In the genomic region with DNA sequence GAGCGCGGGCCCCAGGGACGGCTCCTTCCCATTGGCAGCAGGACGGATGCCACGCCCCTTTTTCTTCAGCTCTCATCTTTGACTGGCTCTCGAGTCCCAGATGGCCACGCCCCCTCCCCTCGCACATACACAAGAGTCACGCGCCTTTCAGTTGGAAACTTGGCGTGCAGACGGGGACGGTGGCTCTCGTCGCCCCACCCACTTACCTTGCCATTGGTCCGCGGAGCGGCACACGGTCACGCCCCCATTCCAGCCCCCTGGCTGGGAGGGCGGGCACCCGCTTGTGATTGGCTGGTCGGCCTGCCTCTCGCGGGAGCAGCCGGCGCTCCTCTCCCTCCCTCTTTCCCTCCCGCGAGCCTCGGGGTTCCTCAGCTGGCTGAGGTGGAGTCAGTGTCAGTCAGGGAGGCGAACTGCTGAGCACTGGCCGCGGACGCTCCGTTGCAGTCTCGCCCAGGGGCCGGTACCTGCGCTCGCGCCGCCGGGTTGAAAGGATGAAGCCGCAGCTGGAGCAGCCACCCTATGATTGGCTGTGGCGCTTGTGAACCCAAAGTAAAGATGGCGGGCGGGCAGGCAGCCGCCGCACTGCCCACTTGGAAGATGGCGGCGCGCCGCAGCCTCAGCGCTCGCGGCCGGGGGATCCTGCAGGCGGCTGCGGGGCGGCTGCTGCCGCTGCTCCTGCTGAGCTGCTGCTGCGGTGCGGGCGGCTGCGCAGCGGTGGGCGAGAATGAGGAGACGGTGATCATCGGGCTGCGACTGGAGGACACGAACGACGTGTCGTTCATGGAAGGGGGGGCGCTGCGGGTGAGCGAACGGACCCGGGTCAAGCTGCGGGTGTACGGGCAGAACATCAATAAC, we compare ENCODE assay signal across 8 cellular contexts. TPM values are rescaled to one million over a fixed set of nuclear protein-coding genes. Genes with fewer than 3 reads are reported as not detected.
A peak's percentile ranks its signal among the peaks of the same experiment; 100 is the strongest.
DNase-seq lines count a peak whose midpoint lies in the region; ATAC-seq and TF ChIP-seq lines count a peak whose summit lies in the region.

A gene (plus strand): TSS at position 333 of the 855 bp plus-strand sequence. CDS start 187 bp downstream, at position 520.

- H3K4me1 ChIP-seq in CD8-positive, alpha-beta T cell (ENCODE audit: insufficient read depth, low read length), result peaks cover 44% of the 10 kb centered on the region
- H3K4me1 ChIP-seq in duodenal mucosa (ENCODE audit: control insufficient read depth in 1 of 2, insufficient read depth in 2 of 2, low read length in 2 of 2), result peaks cover 37 to 41% of the 10 kb centered on the region in 2 donors
- peaks cover 0 to 30% (median 5%) of the 10 kb centered on the region in 4 donors for H3K4me1 ChIP-seq in right lobe of liver

- H3K4me1 Mint-ChIP-seq in CD8-positive, alpha-beta T cell (ENCODE audit: low read depth), result peaks cover 55% of the 10 kb centered on the region
- H3K4me1 Mint-ChIP-seq in activated CD4-positive, alpha-beta memory T cell treated with anti-CD3 and anti-CD28 coated beads, Interleukin-2, amount 10 ng/mL, durations not matched to agents 7 days and 5 days, result peaks cover 67% of the 10 kb centered on the region

- TF ChIP-seq CTCF in CD8-positive, alpha-beta T cell (IDR thresholded peaks at IDR 0.05), result no peak
- no peak for TF ChIP-seq CTCF in right lobe of liver (IDR thresholded peaks at IDR 0.05)

- H3K27me3 Mint-ChIP-seq in CD8-positive, alpha-beta T cell (ENCODE audit: low read depth), result peaks cover 9% of the 10 kb centered on the region
- H3K27me3 Mint-ChIP-seq in activated CD4-positive, alpha-beta memory T cell treated with anti-CD3 and anti-CD28 coated beads, Interleukin-2, amount 10 ng/mL, durations not matched to agents 7 days and 5 days, result peaks cover 3% of the 10 kb centered on the region

- 3% methylated on average over 14 of the region's 80 CpGs for WGBS in right lobe of liver (ENCODE audit: insufficient coverage, low coverage, low lambda C conversion rate, missing lambda C conversion rate)

- peak within 1 kb of the TSS; percentile 56 to 70 for H3K9ac ChIP-seq in duodenal mucosa (ENCODE audit: low read depth in 1 of 2, low read length in 2 of 2)

- H3K27ac ChIP-seq in CD8-positive, alpha-beta T cell (ENCODE audit: low read depth, low read length), result peak within 1 kb of the TSS; percentile 84
- H3K27ac ChIP-seq in duodenal mucosa (ENCODE audit: low read depth, low read length) (peak within 1 kb of the TSS; percentile 83), right lobe of liver (peak within 1 kb of the TSS; percentile 83 to 90 (median 85))

- H3K27ac Mint-ChIP-seq in CD8-positive, alpha-beta T cell, result peak within 1 kb of the TSS; percentile 95
- peak within 1 kb of the TSS; percentile 84 for H3K27ac Mint-ChIP-seq in activated CD4-positive, alpha-beta memory T cell treated with anti-CD3 and anti-CD28 coated beads, Interleukin-2, amount 10 ng/mL, durations not matched to agents 7 days and 5 days

- peak; percentile 99 to 100 (median 99) for DNase-seq in CD8-positive, alpha-beta T cell
- DNase-seq in HK-2 (ENCODE audit: unreplicated experiment) (peak; percentile 100), NCI-H82 treated with DMSO at 0.1 percent for 48 hours (lab: John Stamatoyannopoulos, UW; ENCODE audit: unreplicated experiment) (peak; percentile 97), right lobe of liver (peak; percentile 100)
- DNase-seq in activated CD4-positive, alpha-beta memory T cell treated with anti-CD3 and anti-CD28 coated beads, Interleukin-2, amount 10 ng/mL, durations not matched to agents 7 days and 5 days, result peak; percentile 100
- DNase-seq in stimulated activated CD4-positive, alpha-beta T cell treated with anti-CD3 and anti-CD28 coated beads, Interleukin-4, amount 100 ng/mL, for 24 hours, result peak; percentile 100

- H3K4me3 ChIP-seq in CD8-positive, alpha-beta T cell (ENCODE audit: low read depth, low read length), result peak within 1 kb of the TSS; percentile 99
- H3K4me3 ChIP-seq in duodenal mucosa (ENCODE audit: low read depth in 1 of 2, low read length in 2 of 2) (peak within 1 kb of the TSS; percentile 90 to 93), right lobe of liver (peak within 1 kb of the TSS; percentile 88 to 95 (median 90))

- H3K9me3 ChIP-seq in CD8-positive, alpha-beta T cell (ENCODE audit: low read length), result no peaks in the 10 kb centered on the region
- H3K9me3 ChIP-seq in duodenal mucosa (ENCODE audit: control insufficient read depth in 1 of 2, low read length in 2 of 2) (no peaks in the 10 kb centered on the region), right lobe of liver (no peaks in the 10 kb centered on the region)

- ATAC-seq in CD8-positive, alpha-beta T cell, result peak; percentile 89
- ATAC-seq in GM19455 (IDR thresholded peaks at IDR 0.05; ENCODE audit: unreplicated experiment) (peak; percentile 92), right lobe of liver (peak; percentile 92 to 96 (median 94))

- peak within 1 kb of the TSS; percentile 96 for H3K4me3 Mint-ChIP-seq in CD8-positive, alpha-beta T cell
- peak within 1 kb of the TSS; percentile 90 for H3K4me3 Mint-ChIP-seq in activated CD4-positive, alpha-beta memory T cell treated with anti-CD3 and anti-CD28 coated beads, Interleukin-2, amount 10 ng/mL, durations not matched to agents 7 days and 5 days

- CTCF ChIA-PET in CD8-positive, alpha-beta T cell (lab: Charles Lee), result interaction anchor here (0.6 to 5.6 kb wide), 20 partner anchors 8 to 432 kb away, joined by 3 to 77 read pairs (median 4); a partner anchor contains a TSS
- CTCF ChIA-PET in activated CD4-positive, alpha-beta memory T cell treated with anti-CD3 and anti-CD28 coated beads, Interleukin-2, amount 10 ng/mL, durations not matched to agents 7 days and 5 days (lab: Charles Lee), result interaction anchor here (0.5 to 8.3 kb wide), 35 partner anchors 8 to 670 kb away, joined by 3 to 90 read pairs (median 5); a partner anchor contains a TSS

- H3K27me3 ChIP-seq in CD8-positive, alpha-beta T cell (ENCODE audit: insufficient read depth, low read length), result no peaks in the 10 kb centered on the region
- H3K27me3 ChIP-seq in duodenal mucosa (ENCODE audit: control insufficient read depth in 1 of 2, insufficient read depth in 2 of 2, low read length in 2 of 2), result no peaks in the 10 kb centered on the region
- no peaks in the 10 kb centered on the region for H3K27me3 ChIP-seq in right lobe of liver

- TF ChIP-seq POLR2A in right lobe of liver (IDR thresholded peaks at IDR 0.05), result peak; percentile 50

- H3K36me3 Mint-ChIP-seq in CD8-positive, alpha-beta T cell, result peaks cover 11% of the 10 kb centered on the region
- peaks cover 7% of the 10 kb centered on the region for H3K36me3 Mint-ChIP-seq in activated CD4-positive, alpha-beta memory T cell treated with anti-CD3 and anti-CD28 coated beads, Interleukin-2, amount 10 ng/mL, durations not matched to agents 7 days and 5 days (ENCODE audit: low read depth)

- H3K9me3 Mint-ChIP-seq in CD8-positive, alpha-beta T cell, result no peaks in the 10 kb centered on the region
- no peaks in the 10 kb centered on the region for H3K9me3 Mint-ChIP-seq in activated CD4-positive, alpha-beta memory T cell treated with anti-CD3 and anti-CD28 coated beads, Interleukin-2, amount 10 ng/mL, durations not matched to agents 7 days and 5 days

- no peaks in the 10 kb centered on the region for H3K36me3 ChIP-seq in CD8-positive, alpha-beta T cell (ENCODE audit: insufficient read depth, low read length)
- H3K36me3 ChIP-seq in duodenal mucosa (ENCODE audit: control insufficient read depth in 1 of 2, insufficient read depth in 2 of 2, low read length in 2 of 2), result no peaks in the 10 kb centered on the region
- H3K36me3 ChIP-seq in right lobe of liver, result no peaks in the 10 kb centered on the region

- intact Hi-C loops in CD8-positive, alpha-beta T cell (cut with DNase I, micrococcal nuclease), result loop anchor here (1.0 to 10.0 kb wide), 19 partner anchors 64 to 785 kb away; a partner anchor contains a TSS
- intact Hi-C loops in right lobe of liver (cut with DNase I), result loop anchor here (5.0 to 10.0 kb wide), 2 partner anchors 149 to 327 kb away; a partner anchor contains a TSS

- POLR2A ChIA-PET in CD8-positive, alpha-beta T cell (lab: Charles Lee), result interaction anchor here (0.6 to 1.6 kb wide), 8 partner anchors 136 to 327 kb away, joined by 3 to 7 read pairs (median 5); a partner anchor contains a TSS
- POLR2A ChIA-PET in activated CD4-positive, alpha-beta memory T cell treated with anti-CD3 and anti-CD28 coated beads, Interleukin-2, amount 10 ng/mL, durations not matched to agents 7 days and 5 days (lab: Charles Lee), result interaction anchor here (0.6 to 3.0 kb wide), 10 partner anchors 8 to 326 kb away, joined by 3 to 26 read pairs (median 5); a partner anchor contains a TSS

RNA-seq across cellular contexts. Expression of the gene that starts here (rescaled TPM):
- 1 to 10 TPM; 9.5 to 9.6 TPM for total RNA-seq in CD8-positive, alpha-beta T cell
- 1 to 10 TPM; 7.9 to 8.4 TPM for total RNA-seq in activated CD4-positive, alpha-beta memory T cell treated with anti-CD3 and anti-CD28 coated beads, Interleukin-2, amount 10 ng/mL, durations not matched to agents 7 days and 5 days
- total RNA-seq in right lobe of liver, result 1 to 10 TPM; 5.2 to 7.6 (median 6.5) TPM

Comparison
In these comparisons a context has a peak if more than half of its experiments do, and no peak if none do; other contexts are left out.
1. Peak in every context shown above with its lines: DNase-seq, ATAC-seq, H3K4me3 ChIP-seq and H3K27ac ChIP-seq.